Comparison of ENCODE assay signal across 1 cellular context in the genomic region with DNA sequence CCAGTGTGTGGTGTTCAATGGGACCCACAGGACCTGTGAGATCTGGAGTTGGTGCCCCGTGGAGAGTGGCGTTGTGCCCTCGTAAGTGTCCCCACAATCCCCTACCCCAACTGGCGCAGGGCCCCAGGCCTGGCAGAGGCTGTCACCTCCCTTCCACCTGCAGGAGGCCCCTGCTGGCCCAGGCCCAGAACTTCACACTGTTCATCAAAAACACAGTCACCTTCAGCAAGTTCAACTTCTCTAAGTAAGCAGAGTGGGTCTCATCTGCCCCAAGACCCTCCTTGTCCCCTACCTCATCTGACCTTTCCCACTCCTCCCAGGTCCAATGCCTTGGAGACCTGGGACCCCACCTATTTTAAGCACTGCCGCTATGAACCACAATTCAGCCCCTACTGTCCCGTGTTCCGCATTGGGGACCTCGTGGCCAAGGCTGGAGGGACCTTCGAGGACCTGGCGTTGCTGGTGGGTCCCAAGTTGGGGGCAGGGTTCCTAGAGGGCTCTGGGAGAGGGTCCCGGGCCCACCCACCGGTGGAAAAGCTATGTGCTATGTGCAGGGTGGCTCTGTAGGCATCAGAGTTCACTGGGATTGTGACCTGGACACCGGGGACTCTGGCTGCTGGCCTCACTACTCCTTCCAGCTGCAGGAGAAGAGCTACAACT.
TF ChIP-seq lines count a peak whose summit lies in the region.

No MANE protein-coding gene starts in this region.

TF ChIP-seq in HepG2, 621 proteins besides CTCF, POLR2A, EP300 and RAD21:
- no peak for TF ChIP-seq ZNF253 (CRISPR knock-in tag; IDR thresholded peaks at IDR 0.05; ENCODE audit: borderline replicate concordance)
- TF ChIP-seq MYNN (CRISPR knock-in tag; IDR thresholded peaks at IDR 0.05; ENCODE audit: low read depth), result no peak
- TF ChIP-seq PCBP2 (optimal IDR thresholded peaks at IDR 0.05; ENCODE audit: low read depth, low read length, poor library complexity, severe bottlenecking), result no peak
- no peak for TF ChIP-seq SSRP1 (CRISPR knock-in tag; IDR thresholded peaks at IDR 0.05)
- 0 out of 2 replicates have a peak, but pooled peaks have one; percentile 23 for TF ChIP-seq ZFX (CRISPR knock-in tag; IDR thresholded peaks at IDR 0.05; ENCODE audit: low read depth)
- TF ChIP-seq CCDC6 (CRISPR knock-in tag; IDR thresholded peaks at IDR 0.05), result no peak
- TF ChIP-seq STAG1 (CRISPR knock-in tag; IDR thresholded peaks at IDR 0.05), result 0 out of 2 replicates have a peak, but pooled peaks have one; percentile 10
- TF ChIP-seq TBP (CRISPR knock-in tag; IDR thresholded peaks at IDR 0.05), result no peak
- TF ChIP-seq ZSCAN22 (CRISPR knock-in tag; IDR thresholded peaks at IDR 0.05), result no peak
- peak; percentile 31 for TF ChIP-seq XRCC5 (optimal IDR thresholded peaks at IDR 0.05; ENCODE audit: low read length)
- TF ChIP-seq NCOA2 (CRISPR knock-in tag; IDR thresholded peaks at IDR 0.05), result no peak
- TF ChIP-seq ZFY (CRISPR knock-in tag; IDR thresholded peaks at IDR 0.05), result 0 out of 2 replicates have a peak, but pooled peaks have one; percentile 36
